Comparison of ENCODE assay signal across 10 cellular contexts in the genomic region with DNA sequence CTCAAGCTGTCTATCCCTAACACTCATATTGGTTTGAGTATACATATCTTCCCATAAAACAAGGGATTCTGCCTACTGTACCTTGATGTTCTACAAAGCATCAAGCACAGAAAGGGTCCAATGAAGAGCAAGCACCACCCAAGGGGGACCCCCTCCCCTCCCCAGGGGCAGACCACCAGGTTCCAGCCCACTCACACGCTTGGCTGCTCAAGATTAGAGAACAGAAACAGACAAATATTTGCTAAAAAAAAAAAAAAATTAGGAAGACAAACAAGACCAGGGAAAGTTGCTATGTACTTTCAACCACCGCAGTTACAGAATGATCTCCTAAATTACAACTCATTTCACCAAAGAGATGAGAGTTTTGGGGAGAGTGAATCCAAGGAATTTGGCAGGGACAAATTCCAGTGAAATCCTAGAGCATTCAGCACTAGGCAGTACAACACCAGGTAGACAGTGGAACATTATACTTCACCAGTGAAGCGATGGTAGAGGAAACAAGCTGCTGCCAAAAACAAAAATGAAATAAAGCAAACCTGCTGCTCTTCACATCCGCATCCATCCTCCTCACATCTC. TPM values are rescaled to one million over a fixed set of nuclear protein-coding genes. Genes with fewer than 3 reads are reported as not detected.
DNase-seq lines count a peak whose midpoint lies in the region; ATAC-seq lines count a peak whose summit lies in the region.
"Had no signal": no experiment of that assay in that cellular context is flagged by ENCODE, and none has a peak within 500 bp of the region (broad histone marks: within the 10 kb centered on the region; RNA-seq: fewer than 3 reads in every experiment).

No MANE protein-coding gene starts in this region.

- H3K9me3 ChIP-seq in SJCRH30 (replicated peaks): no peaks in the 10 kb centered on the region

- H3K4me3 ChIP-seq in GM08714 (ENCODE audit: low read length) (peak overlapping the region; percentile 32; the same call in 1 of the 2 replicates), SJCRH30 (no peak overlapping the region)

- H3K27me3 ChIP-seq in SJCRH30: no peaks in the 10 kb centered on the region

- ATAC-seq in GM19025 (IDR thresholded peaks at IDR 0.05; ENCODE audit: low read depth, unreplicated experiment) (peak; percentile 25), HG03280 (IDR thresholded peaks at IDR 0.05; ENCODE audit: unreplicated experiment) (peak; percentile 20), left lobe of liver (peak; percentile 4)

- H3K36me3 ChIP-seq in SJCRH30: no peaks in the 10 kb centered on the region

- DNase-seq in left lobe of liver (ENCODE audit: low spot score): no peak
- DNase-seq in NCI-H345 treated with DMSO at 0.1 percent for 48 hours (lab: John Stamatoyannopoulos, UW; ENCODE audit: unreplicated experiment): no peak
- no peak for DNase-seq in RKO (ENCODE audit: low spot score)
- no peak for DNase-seq in NCI-H2081 treated with DMSO at 0.1 percent for 48 hours (lab: John Stamatoyannopoulos, UW)
- DNase-seq in SJCRH30: no peak
- DNase-seq: NCI-H446 treated with DMSO at 0.1 percent for 48 hours, SW 1271 had no signal

- H3K4me1 ChIP-seq in SJCRH30: peaks cover 25% of the 10 kb centered on the region

- H3K27ac ChIP-seq in SJCRH30: no peak overlapping the region

RNA-seq across cellular contexts. Expression of a gene that starts 17.0 kb away (rescaled TPM):
- total RNA-seq in left lobe of liver: 48.7 TPM
- 4.0 and 4.9 TPM in 2 replicates for total RNA-seq in SJCRH30 (2014; rRNA removed; shearing (Covaris generic))
